Comparison of ENCODE assay signal across 6 cellular contexts in genomic region chr17:40063915-40064531, GRCh38. TPM values are rescaled to one million over a fixed set of nuclear protein-coding genes. Genes with fewer than 3 reads are reported as not detected.
DNase-seq lines count a peak whose midpoint lies in the region; ATAC-seq and TF ChIP-seq lines count a peak whose summit lies in the region.

No MANE protein-coding gene starts in this region.

- H3K9me3 ChIP-seq in BE2C (no peaks in the 10 kb centered on the region), WERI-Rb-1 (ENCODE audit: severe bottlenecking) (no peaks in the 10 kb centered on the region), upper lobe of right lung (no peaks in the 10 kb centered on the region)

- peaks cover 54 to 58% of the 10 kb centered on the region in 2 donors for H3K4me1 Mint-ChIP-seq in immature natural killer cell

- H3K27ac ChIP-seq in WERI-Rb-1 (no peak overlapping the region), upper lobe of right lung (peak overlapping the region; percentile 93)

- DNase-seq in BE2C (peak; percentile 25), WERI-Rb-1 (no peak), immature natural killer cell (no peak), upper lobe of right lung (peak; percentile 77), NCI-H446 treated with DMSO at 0.1 percent for 48 hours (lab: John Stamatoyannopoulos, UW) (no peak), DMS114 treated with DMSO at 0.1 percent for 48 hours (lab: John Stamatoyannopoulos, UW; ENCODE audit: unreplicated experiment) (no peak)

- no peaks in the 10 kb centered on the region for H3K9me3 Mint-ChIP-seq in immature natural killer cell

- H3K27me3 Mint-ChIP-seq in immature natural killer cell (ENCODE audit: low read depth in 3 of 3) = peaks cover 6 to 11% (median 10%) of the 10 kb centered on the region in 3 donors

- H3K4me3 Mint-ChIP-seq in immature natural killer cell = peak overlapping the region; percentile 86 to 94 (median 92)

- no peaks in the 10 kb centered on the region for H3K36me3 Mint-ChIP-seq in immature natural killer cell

- peak overlapping the region; percentile 87 for H3K4me3 ChIP-seq in BE2C (ENCODE audit: low read depth, low read length)
- H3K4me3 ChIP-seq in WERI-Rb-1 (ENCODE audit: low read depth, low read length) = peak overlapping the region; percentile 96
- H3K4me3 ChIP-seq in upper lobe of right lung = peak overlapping the region; percentile 97

- peak; percentile 42 for ATAC-seq in upper lobe of right lung

- H3K27ac Mint-ChIP-seq in immature natural killer cell = peak overlapping the region in 5 of 6 donors; percentile 83 to 89 (median 87)

- H3K36me3 ChIP-seq in BE2C (no peaks in the 10 kb centered on the region; the same call in 1 of the 2 replicates), WERI-Rb-1 (no peaks in the 10 kb centered on the region; the same call in 1 of the 2 replicates), upper lobe of right lung (no peaks in the 10 kb centered on the region)

- intact Hi-C loops in upper lobe of right lung (cut with DNase I) = no loop called here

- no peak for TF ChIP-seq CTCF in BE2C (IDR thresholded peaks at IDR 0.05; ENCODE audit: low read depth, low read length)
- TF ChIP-seq CTCF in WERI-Rb-1 (IDR thresholded peaks at IDR 0.05; ENCODE audit: low read depth, low read length) = no peak
- no peak for TF ChIP-seq CTCF in upper lobe of right lung (IDR thresholded peaks at IDR 0.05)

- H3K27me3 ChIP-seq in BE2C (no peaks in the 10 kb centered on the region), WERI-Rb-1 (ENCODE audit: insufficient read depth, low read depth, severe bottlenecking) (no peaks in the 10 kb centered on the region), upper lobe of right lung (no peaks in the 10 kb centered on the region)

- peaks cover 20% of the 10 kb centered on the region for H3K4me1 ChIP-seq in BE2C
- H3K4me1 ChIP-seq in upper lobe of right lung = peaks cover 41% of the 10 kb centered on the region

RNA-seq across cellular contexts. Expression of gene THRA, which starts 1.3 kb away (rescaled TPM):
- polyA plus RNA-seq in BE2C (2012; ENCODE audit: insufficient read depth, insufficient read length, low read depth) = 233 TPM
- polyA plus RNA-seq in immature natural killer cell = 10 to 100 TPM in 1 of 3 donors, 1 to 10 TPM in 2; 5.0 to 15.0 (median 8.0) TPM
- total RNA-seq in upper lobe of right lung = 55.6 TPM

RNA-seq across cellular contexts. Expression of gene MED24, which starts 9.8 kb away (rescaled TPM):
- 173 TPM for polyA plus RNA-seq in BE2C (2012; ENCODE audit: insufficient read depth, insufficient read length, low read depth)
- polyA plus RNA-seq in immature natural killer cell = 10 to 100 TPM; 34.8 to 75.8 (median 53.2) TPM
- total RNA-seq in upper lobe of right lung = 81.3 TPM

RNA-seq across cellular contexts. Expression of gene NR1D1, which starts 36.4 kb away (rescaled TPM):
- polyA plus RNA-seq in BE2C (2012; ENCODE audit: insufficient read depth, insufficient read length, low read depth) = 24.5 TPM
- 1 to 10 TPM in 1 of 3 donors, under 1 TPM in 1, not detected in 1; 0.49 to 2.8 TPM for polyA plus RNA-seq in immature natural killer cell
- 24.9 TPM for total RNA-seq in upper lobe of right lung

RNA-seq across cellular contexts. Expression of gene CSF3, which starts 48.8 kb away (rescaled TPM):
- not detected for polyA plus RNA-seq in BE2C (2012; ENCODE audit: insufficient read depth, insufficient read length, low read depth)
- polyA plus RNA-seq in immature natural killer cell = not detected
- total RNA-seq in upper lobe of right lung = 1.2 TPM

RNA-seq across cellular contexts. Expression of gene MSL1, which starts 57.7 kb away (rescaled TPM):
- polyA plus RNA-seq in BE2C (2012; ENCODE audit: insufficient read depth, insufficient read length, low read depth) = 119 TPM
- 10 to 100 TPM in 2 of 3 donors, 1 to 10 TPM in 1; 5.6 to 16.2 (median 11.1) TPM for polyA plus RNA-seq in immature natural killer cell
- 84.4 TPM for total RNA-seq in upper lobe of right lung

Comparison
In these comparisons a context has a peak if more than half of its experiments do, and no peak if none do; other contexts are left out.
1. DNase-seq: peak in BE2C (single experiment) and upper lobe of right lung (single experiment); none in WERI-Rb-1 (single experiment), immature natural killer cell (0 of 3), NCI-H446 treated with DMSO at 0.1 percent for 48 hours (single experiment) and DMS114 treated with DMSO at 0.1 percent for 48 hours (single experiment).
2. Peak in every context shown above with its lines, with median percentiles within 50 percentile points of each other: H3K4me3 ChIP-seq.